25 cellular contexts compared by ENCODE assay signal in genomic region chr3:172687501-172687900, GRCh38. TPM values are rescaled to one million over a fixed set of nuclear protein-coding genes. Genes with fewer than 3 reads are reported as not detected.
DNase-seq lines count a peak whose midpoint lies in the region; ATAC-seq, FAIRE-seq and TF ChIP-seq lines count a peak whose summit lies in the region.
"Had no signal": no experiment of that assay in that cellular context is flagged by ENCODE, and none has a peak within 500 bp of the region (broad histone marks: within the 10 kb centered on the region; RNA-seq: fewer than 3 reads in every experiment).

No MANE protein-coding gene starts in this region.

- H3K9me3 ChIP-seq in pancreas = no peaks in the 10 kb centered on the region
- H3K9me3 ChIP-seq: adrenal gland, transverse colon had no signal

- 15 to 24% methylated on average over 3 of the region's 3 CpGs for WGBS in pancreas, 2 donors

- no peak overlapping the region for H3K4me3 ChIP-seq in pancreas
- H3K4me3 ChIP-seq: adrenal gland, neural progenitor cell, transverse colon had no signal

- TF ChIP-seq POLR2A in erythroblast (IDR thresholded peaks at IDR 0.05; ENCODE audit: low read length) = no peak

- H3K4me3 Mint-ChIP-seq in naive thymus-derived CD8-positive, alpha-beta T cell = no peak overlapping the region
- H3K4me3 Mint-ChIP-seq: neural progenitor cell had no signal

- POLR2A ChIA-PET in naive thymus-derived CD8-positive, alpha-beta T cell (lab: Charles Lee) = no interaction called here

- ATAC-seq in pancreas = peak; percentile 34 to 73 (median 54)
- ATAC-seq in naive thymus-derived CD8-positive, alpha-beta T cell = no peak

- no peaks in the 10 kb centered on the region for H3K9me3 Mint-ChIP-seq in naive thymus-derived CD8-positive, alpha-beta T cell
- H3K9me3 Mint-ChIP-seq: neural progenitor cell had no signal

- H3K36me3 Mint-ChIP-seq in naive thymus-derived CD8-positive, alpha-beta T cell = peaks cover 0 to 6% (median 0%) of the 10 kb centered on the region in 3 donors
- H3K36me3 Mint-ChIP-seq: neural progenitor cell had no signal

- peaks cover 0 to 16% (median 3%) of the 10 kb centered on the region in 3 donors for H3K4me1 ChIP-seq in pancreas

- intact Hi-C loops in pancreas (cut with DNase I) = no loop called here

- peaks cover under 1 to 7% (median 2%) of the 10 kb centered on the region in 4 donors for H3K4me1 Mint-ChIP-seq in naive thymus-derived CD8-positive, alpha-beta T cell

- H3K27me3 ChIP-seq in pancreas = no peaks in the 10 kb centered on the region
- H3K27me3 ChIP-seq: adrenal gland, neural progenitor cell, transverse colon had no signal

- H3K36me3 ChIP-seq in pancreas = no peaks in the 10 kb centered on the region
- H3K36me3 ChIP-seq: adrenal gland, neural progenitor cell, transverse colon had no signal

- no peak for FAIRE-seq in pancreas (lab: Jason Lieb, UNC)
- FAIRE-seq: D721Med, endometrium, GM12892 had no signal

- no peak overlapping the region for H3K27ac Mint-ChIP-seq in naive thymus-derived CD8-positive, alpha-beta T cell
- H3K27ac Mint-ChIP-seq: neural progenitor cell had no signal

- H3K27ac ChIP-seq in pancreas = peak overlapping the region in 1 of 4 donors; percentile 2
- H3K27ac ChIP-seq: 22Rv1, adrenal gland, neural progenitor cell, transverse colon had no signal

- no peaks in the 10 kb centered on the region for H3K27me3 Mint-ChIP-seq in naive thymus-derived CD8-positive, alpha-beta T cell

- TF ChIP-seq CTCF in pancreas (IDR thresholded peaks at IDR 0.05) = no peak

- DNase-seq in NCI-H1092 treated with DMSO at 0.1 percent for 48 hours (lab: John Stamatoyannopoulos, UW) (peak; percentile 13), NCI-H1092 (lab: John Stamatoyannopoulos, UW) (no peak), NCI-H2196 treated with DMSO at 0.1 percent for 48 hours (lab: John Stamatoyannopoulos, UW; ENCODE audit: unreplicated experiment) (peak; percentile 39), cerebellum (ENCODE audit: low spot score) (peak; percentile 23), pancreas (no peak), erythroblast (lab: John Stamatoyannopoulos, UW) (no peak), HUDEP-2 (lab: John Stamatoyannopoulos, UW; ENCODE audit: unreplicated experiment in 76 of 76) (no peak)
- DNase-seq in naive thymus-derived CD8-positive, alpha-beta T cell = no peak
- DNase-seq: activated CD4-positive, alpha-beta T cell treated with anti-CD3 and anti-CD28 coated beads for 1 hour; activated effector memory CD4-positive, alpha-beta T cell treated with Interleukin-2 at 50 U/mL for 16 hours; adrenal gland; central memory CD4-positive, alpha-beta T cell; KG1; kidney glomerular epithelial cell; NCI-H1105 treated with DMSO at 0.1 percent for 48 hours; NCI-H510A; stimulated activated CD4-positive, alpha-beta T cell treated with anti-CD3 and anti-CD28 coated beads, Interleukin-15, amount 100 ng/mL, for 24 hours; stimulated activated naive CD4-positive, alpha-beta T cell treated with Interleukin-2 at 50 U/mL for 16 hours; T-helper 9 cell; transverse colon had no signal

RNA-seq across cellular contexts. Expression of gene NCEH1, which starts 23.4 kb away (rescaled TPM):
- total RNA-seq in cerebellum (5.1 TPM), pancreas (10 to 100 TPM in 2 of 6 donors, 1 to 10 TPM in 4; 4.7 to 26.0 (median 7.3) TPM)
- polyA plus RNA-seq in pancreas = 1 to 10 TPM; 2.6 to 3.9 TPM
- 1 to 10 TPM; 4.1 to 5.9 TPM for total RNA-seq in naive thymus-derived CD8-positive, alpha-beta T cell
- 1 to 10 TPM; 1.9 to 3.4 (median 2.6) TPM for polyA plus RNA-seq in naive thymus-derived CD8-positive, alpha-beta T cell

Comparison
In these comparisons a context has a peak if more than half of its experiments do, and no peak if none do; other contexts are left out.
1. DNase-seq: peak in NCI-H1092 treated with DMSO at 0.1 percent for 48 hours (single experiment), NCI-H2196 treated with DMSO at 0.1 percent for 48 hours (single experiment) and cerebellum (single experiment); none in NCI-H1092 (single experiment), pancreas (0 of 6), naive thymus-derived CD8-positive, alpha-beta T cell (0 of 10), erythroblast (0 of 2) and HUDEP-2 (0 of 76).
2. ATAC-seq: peak in pancreas (4 of 4); none in naive thymus-derived CD8-positive, alpha-beta T cell (0 of 2).